In the genomic region with DNA sequence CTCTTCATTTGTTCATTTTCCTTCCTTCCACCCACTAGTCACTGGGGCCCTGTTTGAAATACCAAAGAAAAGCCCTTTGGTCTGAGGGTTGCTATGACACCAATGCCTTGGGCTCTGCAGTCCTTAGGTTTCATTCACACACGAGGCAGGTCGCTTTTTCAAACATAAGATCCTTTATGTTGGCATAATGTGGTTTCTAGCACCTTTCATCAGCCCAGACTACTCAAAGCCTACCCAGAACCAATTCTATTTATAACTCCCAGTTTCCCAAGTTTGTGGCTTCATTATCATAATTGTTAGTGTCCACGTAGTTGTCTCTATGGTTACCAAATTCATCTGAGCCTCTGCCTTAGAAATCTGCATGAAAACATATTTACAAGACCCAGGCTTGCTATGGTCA, we compare ENCODE assay signal across 11 cellular contexts. TPM values are rescaled to one million over a fixed set of nuclear protein-coding genes. Genes with fewer than 3 reads are reported as not detected.
A peak's percentile ranks its signal among the peaks of the same experiment; 100 is the strongest.
DNase-seq lines count a peak whose midpoint lies in the region; ATAC-seq and TF ChIP-seq lines count a peak whose summit lies in the region.
"Had no signal": no experiment of that assay in that cellular context is flagged by ENCODE, and none has a peak within 500 bp of the region (broad histone marks: within the 10 kb centered on the region; RNA-seq: fewer than 3 reads in every experiment).

No MANE protein-coding gene starts in this region.

- no peaks in the 10 kb centered on the region for H3K9me3 ChIP-seq in Karpas-422 (ENCODE audit: low read length)
- H3K9me3 ChIP-seq in PC-9 (ENCODE audit: insufficient read depth, low read depth): no peaks in the 10 kb centered on the region
- H3K9me3 ChIP-seq in mucosa of descending colon: no peaks in the 10 kb centered on the region

- H3K4me1 Mint-ChIP-seq in effector memory CD8-positive, alpha-beta T cell (ENCODE audit: low read depth in 2 of 2): peaks cover 0 to 3% of the 10 kb centered on the region in 2 donors
- H3K4me1 Mint-ChIP-seq in activated CD8-positive, alpha-beta T cell treated with anti-CD3 and anti-CD28 coated beads, Interleukin-2, amount 10 ng/mL, durations not matched to agents 7 days and 5 days (ENCODE audit: low read depth): peaks cover 8% of the 10 kb centered on the region

- no peaks in the 10 kb centered on the region for H4K20me1 ChIP-seq in Karpas-422 (ENCODE audit: insufficient read depth, low read depth, low read length)
- no peaks in the 10 kb centered on the region for H4K20me1 ChIP-seq in PC-9 (ENCODE audit: insufficient read depth)

- no peak overlapping the region for H2AFZ ChIP-seq in Karpas-422 (ENCODE audit: low read length)
- no peak overlapping the region for H2AFZ ChIP-seq in PC-9

- ATAC-seq in mucosa of descending colon: no peak
- ATAC-seq in effector memory CD8-positive, alpha-beta T cell (replicated peaks): no peak
- ATAC-seq in activated CD8-positive, alpha-beta T cell treated with anti-CD3 and anti-CD28 coated beads, Interleukin-2, amount 10 ng/mL, durations not matched to agents 7 days and 5 days: no peak
- ATAC-seq in HG02870 (IDR thresholded peaks at IDR 0.05; ENCODE audit: unreplicated experiment): no peak
- ATAC-seq: natural killer cell treated with Interleukin-12 subunit alpha and Interleukin-12 subunit beta and Interleukin-15 and Interleukin-18, amount 100 ng/mL, for 72 hours had no signal

- TF ChIP-seq CTCF in PC-9 (conservative IDR thresholded peaks at IDR 0.05) (no peak), mucosa of descending colon (IDR thresholded peaks at IDR 0.05) (no peak)

- intact Hi-C loops in PC-9 (cut with micrococcal nuclease; ENCODE audit: unreplicated experiment): no loop called here
- intact Hi-C loops in mucosa of descending colon (cut with DNase I, micrococcal nuclease): no loop called here

- H3K27ac ChIP-seq in Karpas-422 (ENCODE audit: low read length) (peak overlapping the region; percentile 81), PC-9 (no peak overlapping the region)

- no peaks in the 10 kb centered on the region for H3K9me3 Mint-ChIP-seq in effector memory CD8-positive, alpha-beta T cell
- H3K9me3 Mint-ChIP-seq in activated CD8-positive, alpha-beta T cell treated with anti-CD3 and anti-CD28 coated beads, Interleukin-2, amount 10 ng/mL, durations not matched to agents 7 days and 5 days (ENCODE audit: insufficient read depth): no peaks in the 10 kb centered on the region
- H3K9me3 Mint-ChIP-seq: activated B cell treated with CpG ODN at 0.5 μM for 24 hours; natural killer cell treated with Interleukin-12 subunit alpha and Interleukin-12 subunit beta and Interleukin-15 and Interleukin-18, amount 100 ng/mL, for 72 hours had no signal

- peaks cover 31 to 51% of the 10 kb centered on the region in 2 donors for H3K27me3 Mint-ChIP-seq in effector memory CD8-positive, alpha-beta T cell
- H3K27me3 Mint-ChIP-seq in activated CD8-positive, alpha-beta T cell treated with anti-CD3 and anti-CD28 coated beads, Interleukin-2, amount 10 ng/mL, durations not matched to agents 7 days and 5 days (ENCODE audit: low read depth): peaks cover 7% of the 10 kb centered on the region

- H3K27ac Mint-ChIP-seq in effector memory CD8-positive, alpha-beta T cell: no peak overlapping the region
- no peak overlapping the region for H3K27ac Mint-ChIP-seq in activated CD8-positive, alpha-beta T cell treated with anti-CD3 and anti-CD28 coated beads, Interleukin-2, amount 10 ng/mL, durations not matched to agents 7 days and 5 days
- H3K27ac Mint-ChIP-seq: activated B cell treated with CpG ODN at 0.5 μM for 24 hours; natural killer cell treated with Interleukin-12 subunit alpha and Interleukin-12 subunit beta and Interleukin-15 and Interleukin-18, amount 100 ng/mL, for 72 hours had no signal

- CTCF ChIA-PET in PC-9 (lab: Charles Lee): no interaction called here
- CTCF ChIA-PET in activated CD8-positive, alpha-beta T cell treated with anti-CD3 and anti-CD28 coated beads, Interleukin-2, amount 10 ng/mL, durations not matched to agents 7 days and 5 days (lab: Charles Lee): interaction anchor here (2.0 kb wide), 1 partner anchor 15 kb away, joined by 9 read pairs; no protein-coding TSS in a partner anchor

- H3K27me3 ChIP-seq in Karpas-422 (ENCODE audit: low read length) (no peaks in the 10 kb centered on the region), PC-9 (ENCODE audit: insufficient read depth, low read depth) (no peaks in the 10 kb centered on the region)

- H3K9me2 ChIP-seq in Karpas-422 (replicated peaks; ENCODE audit: insufficient read depth, low read length): no peaks in the 10 kb centered on the region
- H3K9me2 ChIP-seq in PC-9 (ENCODE audit: insufficient read depth): no peaks in the 10 kb centered on the region

- no peak overlapping the region for H3K4me3 Mint-ChIP-seq in effector memory CD8-positive, alpha-beta T cell
- H3K4me3 Mint-ChIP-seq in activated CD8-positive, alpha-beta T cell treated with anti-CD3 and anti-CD28 coated beads, Interleukin-2, amount 10 ng/mL, durations not matched to agents 7 days and 5 days: no peak overlapping the region
- H3K4me3 Mint-ChIP-seq: activated B cell treated with CpG ODN at 0.5 μM for 24 hours; natural killer cell treated with Interleukin-12 subunit alpha and Interleukin-12 subunit beta and Interleukin-15 and Interleukin-18, amount 100 ng/mL, for 72 hours had no signal

- no peaks in the 10 kb centered on the region for H3K79me2 ChIP-seq in Karpas-422 (ENCODE audit: low read length)
- H3K79me2 ChIP-seq in PC-9 (ENCODE audit: low read depth): no peaks in the 10 kb centered on the region

- POLR2A ChIA-PET in PC-9 (lab: Charles Lee; ENCODE audit: unreplicated experiment): no interaction called here
- POLR2A ChIA-PET in activated CD8-positive, alpha-beta T cell treated with anti-CD3 and anti-CD28 coated beads, Interleukin-2, amount 10 ng/mL, durations not matched to agents 7 days and 5 days (lab: Charles Lee): no interaction called here

- H3K36me3 Mint-ChIP-seq in effector memory CD8-positive, alpha-beta T cell (ENCODE audit: insufficient read depth): no peaks in the 10 kb centered on the region
- H3K36me3 Mint-ChIP-seq in activated CD8-positive, alpha-beta T cell treated with anti-CD3 and anti-CD28 coated beads, Interleukin-2, amount 10 ng/mL, durations not matched to agents 7 days and 5 days (ENCODE audit: low read depth): no peaks in the 10 kb centered on the region

- DNase-seq in AG20443 (ENCODE audit: low spot score) (peak; percentile 54), Karpas-422 (no peak), PC-9 (peak in 1 of 2 experiments; percentile 39), foreskin melanocyte (peak; percentile 93), mucosa of descending colon (no peak)
- no peak for DNase-seq in effector memory CD8-positive, alpha-beta T cell
- DNase-seq in activated CD8-positive, alpha-beta T cell treated with anti-CD3 and anti-CD28 coated beads, Interleukin-2, amount 10 ng/mL, durations not matched to agents 7 days and 5 days: no peak
- DNase-seq: activated B cell treated with CpG ODN at 0.5 μM for 24 hours; activated effector memory CD4-positive, alpha-beta T cell treated with Interleukin-2 at 50 U/mL for 16 hours had no signal

- no TSS peak for BruUV-seq in PC-9 (replicated peaks; lab: Mats Ljungman, UMichigan)

- H3K4me2 ChIP-seq in Karpas-422 (ENCODE audit: low read depth, low read length, poor library complexity, severe bottlenecking): peak overlapping the region; percentile 74
- H3K4me2 ChIP-seq in PC-9: peak overlapping the region; percentile 16; the same call in 1 of the 2 replicates

- H3K9ac ChIP-seq in Karpas-422 (ENCODE audit: low read length): no peak overlapping the region

- H3K4me3 ChIP-seq in Karpas-422 (ENCODE audit: low read length): no peak overlapping the region
- no peak overlapping the region for H3K4me3 ChIP-seq in PC-9
- H3K4me3 ChIP-seq in mucosa of descending colon: no peak overlapping the region

- H3K4me1 ChIP-seq in Karpas-422 (ENCODE audit: low read length) (peaks cover 47% of the 10 kb centered on the region), PC-9 (replicated peaks; ENCODE audit: insufficient read depth) (no peaks in the 10 kb centered on the region), mucosa of descending colon (ENCODE audit: low read depth) (no peaks in the 10 kb centered on the region)

- no peaks in the 10 kb centered on the region for H3F3A ChIP-seq in PC-9 (ENCODE audit: insufficient read depth, low read depth)

- H3K36me3 ChIP-seq in Karpas-422 (ENCODE audit: insufficient read depth, low read length) (no peaks in the 10 kb centered on the region), PC-9 (ENCODE audit: low read depth) (no peaks in the 10 kb centered on the region), mucosa of descending colon (ENCODE audit: low read depth) (no peaks in the 10 kb centered on the region)

RNA-seq across cellular contexts. Expression of gene TP53RK, which starts 6.6 kb away (rescaled TPM):
- 22.9 and 24.9 TPM in 2 replicates for total RNA-seq in Karpas-422 (2014; rRNA removed; shearing (Covaris generic); ENCODE audit: low replicate concordance)
- total RNA-seq in PC-9 (2021) (9.9 and 10.4 TPM in 2 replicates), mucosa of descending colon (10 to 100 TPM in 1 of 3 donors, 1 to 10 TPM in 2; 7.8 to 10.4 (median 8.2) TPM)
- total RNA-seq in activated CD8-positive, alpha-beta T cell treated with anti-CD3 and anti-CD28 coated beads, Interleukin-2, amount 10 ng/mL, durations not matched to agents 7 days and 5 days: 10 to 100 TPM; 15.8 to 15.9 TPM

RNA-seq across cellular contexts. Expression of gene SLC2A10, which starts 13.6 kb away (rescaled TPM):
- total RNA-seq in Karpas-422 (2014; rRNA removed; shearing (Covaris generic); ENCODE audit: low replicate concordance): not detected in 2 replicates
- 28.6 and 33.6 TPM in 2 replicates for total RNA-seq in PC-9 (2021)
- total RNA-seq in mucosa of descending colon: 10 to 100 TPM; 13.4 to 37.5 (median 26.3) TPM
- not detected for total RNA-seq in activated CD8-positive, alpha-beta T cell treated with anti-CD3 and anti-CD28 coated beads, Interleukin-2, amount 10 ng/mL, durations not matched to agents 7 days and 5 days
- total RNA-seq: activated B cell treated with CpG ODN at 0.5 μM for 24 hours had no signal

RNA-seq across cellular contexts. Expression of gene SLC13A3, which starts 44.6 kb away (rescaled TPM):
- total RNA-seq in Karpas-422 (2014; rRNA removed; shearing (Covaris generic); ENCODE audit: low replicate concordance): not detected in 2 replicates
- total RNA-seq in PC-9 (2021) (6.0 and 9.1 TPM in 2 replicates), mucosa of descending colon (under 1 TPM in 2 of 3 donors, not detected in 1; 0.27 to 0.54 TPM)
- not detected for total RNA-seq in activated CD8-positive, alpha-beta T cell treated with anti-CD3 and anti-CD28 coated beads, Interleukin-2, amount 10 ng/mL, durations not matched to agents 7 days and 5 days

Comparison
In these comparisons a context has a peak if more than half of its experiments do, and no peak if none do; other contexts are left out.
1. DNase-seq: peak in AG20443 (single experiment) and foreskin melanocyte (single experiment); none in Karpas-422 (single experiment), mucosa of descending colon (0 of 3), effector memory CD8-positive, alpha-beta T cell (0 of 3) and activated CD8-positive, alpha-beta T cell treated with anti-CD3 and anti-CD28 coated beads, Interleukin-2, amount 10 ng/mL, durations not matched to agents 7 days and 5 days (single experiment).
2. RNA of gene SLC2A10, which starts 13.6 kb away (total RNA-seq): 28.6 to 33.6 TPM in PC-9 and 13.4 to 37.5 TPM in mucosa of descending colon; not detected in Karpas-422 and not detected in activated CD8-positive, alpha-beta T cell treated with anti-CD3 and anti-CD28 coated beads, Interleukin-2, amount 10 ng/mL, durations not matched to agents 7 days and 5 days; every median in the first group is over 10 times any median in the second.